ENCODE assay signal across 1 cellular context in the genomic region with DNA sequence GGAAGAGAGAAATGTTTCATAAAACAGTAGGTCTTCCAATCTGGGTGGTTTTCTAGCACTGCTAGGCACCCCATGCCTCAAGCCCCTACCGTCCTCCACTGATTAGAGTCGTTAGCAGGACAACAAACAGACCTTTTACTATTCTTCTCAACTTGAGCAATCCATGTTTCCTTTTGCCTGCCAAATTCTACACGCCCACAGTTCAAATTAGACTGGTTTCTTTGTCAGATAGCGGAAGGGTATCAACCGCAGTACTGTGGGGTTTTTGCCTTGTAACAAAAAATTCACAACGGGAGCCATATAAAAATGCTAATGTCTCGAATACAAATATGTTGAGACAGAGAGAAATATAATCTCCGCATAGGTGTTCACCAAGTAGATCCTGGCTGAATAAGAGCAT.
TF ChIP-seq lines count a peak whose summit lies in the region.

No MANE protein-coding gene starts in this region.

TF ChIP-seq in WTC11, 78 proteins besides CTCF, POLR2A, EP300 and RAD21 (continued from another document):
- TF ChIP-seq, protein P1, sequence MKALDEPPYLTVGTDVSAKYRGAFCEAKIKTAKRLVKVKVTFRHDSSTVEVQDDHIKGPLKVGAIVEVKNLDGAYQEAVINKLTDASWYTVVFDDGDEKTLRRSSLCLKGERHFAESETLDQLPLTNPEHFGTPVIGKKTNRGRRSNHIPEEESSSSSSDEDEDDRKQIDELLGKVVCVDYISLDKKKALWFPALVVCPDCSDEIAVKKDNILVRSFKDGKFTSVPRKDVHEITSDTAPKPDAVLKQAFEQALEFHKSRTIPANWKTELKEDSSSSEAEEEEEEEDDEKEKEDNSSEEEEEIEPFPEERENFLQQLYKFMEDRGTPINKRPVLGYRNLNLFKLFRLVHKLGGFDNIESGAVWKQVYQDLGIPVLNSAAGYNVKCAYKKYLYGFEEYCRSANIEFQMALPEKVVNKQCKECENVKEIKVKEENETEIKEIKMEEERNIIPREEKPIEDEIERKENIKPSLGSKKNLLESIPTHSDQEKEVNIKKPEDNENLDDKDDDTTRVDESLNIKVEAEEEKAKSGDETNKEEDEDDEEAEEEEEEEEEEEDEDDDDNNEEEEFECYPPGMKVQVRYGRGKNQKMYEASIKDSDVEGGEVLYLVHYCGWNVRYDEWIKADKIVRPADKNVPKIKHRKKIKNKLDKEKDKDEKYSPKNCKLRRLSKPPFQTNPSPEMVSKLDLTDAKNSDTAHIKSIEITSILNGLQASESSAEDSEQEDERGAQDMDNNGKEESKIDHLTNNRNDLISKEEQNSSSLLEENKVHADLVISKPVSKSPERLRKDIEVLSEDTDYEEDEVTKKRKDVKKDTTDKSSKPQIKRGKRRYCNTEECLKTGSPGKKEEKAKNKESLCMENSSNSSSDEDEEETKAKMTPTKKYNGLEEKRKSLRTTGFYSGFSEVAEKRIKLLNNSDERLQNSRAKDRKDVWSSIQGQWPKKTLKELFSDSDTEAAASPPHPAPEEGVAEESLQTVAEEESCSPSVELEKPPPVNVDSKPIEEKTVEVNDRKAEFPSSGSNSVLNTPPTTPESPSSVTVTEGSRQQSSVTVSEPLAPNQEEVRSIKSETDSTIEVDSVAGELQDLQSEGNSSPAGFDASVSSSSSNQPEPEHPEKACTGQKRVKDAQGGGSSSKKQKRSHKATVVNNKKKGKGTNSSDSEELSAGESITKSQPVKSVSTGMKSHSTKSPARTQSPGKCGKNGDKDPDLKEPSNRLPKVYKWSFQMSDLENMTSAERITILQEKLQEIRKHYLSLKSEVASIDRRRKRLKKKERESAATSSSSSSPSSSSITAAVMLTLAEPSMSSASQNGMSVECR (CRISPR knock-in tag; IDR thresholded peaks at IDR 0.05; ENCODE audit: borderline replicate concordance), result no peak
- TF ChIP-seq CDX4 (CRISPR knock-in tag; IDR thresholded peaks at IDR 0.05; ENCODE audit: borderline replicate concordance) (no peak), ESRRA (CRISPR knock-in tag; IDR thresholded peaks at IDR 0.05; ENCODE audit: borderline replicate concordance) (no peak), SP1 (CRISPR knock-in tag; conservative IDR thresholded peaks at IDR 0.05) (no peak), ATF3 (CRISPR knock-in tag; conservative IDR thresholded peaks at IDR 0.05) (no peak), NR3C1 (CRISPR knock-in tag; conservative IDR thresholded peaks at IDR 0.05; ENCODE audit: low read depth) (no peak), TEAD4 (CRISPR knock-in tag; IDR thresholded peaks at IDR 0.05) (no peak), ATF6 (CRISPR knock-in tag; IDR thresholded peaks at IDR 0.05) (no peak), FOXP1 (CRISPR knock-in tag; IDR thresholded peaks at IDR 0.05; ENCODE audit: borderline replicate concordance) (no peak), ZNF671 (CRISPR knock-in tag; IDR thresholded peaks at IDR 0.05) (no peak), ZNF281 (CRISPR knock-in tag; IDR thresholded peaks at IDR 0.05) (no peak), MXD4 (CRISPR knock-in tag; IDR thresholded peaks at IDR 0.05; ENCODE audit: borderline replicate concordance) (no peak)
- TF ChIP-seq, protein P2, sequence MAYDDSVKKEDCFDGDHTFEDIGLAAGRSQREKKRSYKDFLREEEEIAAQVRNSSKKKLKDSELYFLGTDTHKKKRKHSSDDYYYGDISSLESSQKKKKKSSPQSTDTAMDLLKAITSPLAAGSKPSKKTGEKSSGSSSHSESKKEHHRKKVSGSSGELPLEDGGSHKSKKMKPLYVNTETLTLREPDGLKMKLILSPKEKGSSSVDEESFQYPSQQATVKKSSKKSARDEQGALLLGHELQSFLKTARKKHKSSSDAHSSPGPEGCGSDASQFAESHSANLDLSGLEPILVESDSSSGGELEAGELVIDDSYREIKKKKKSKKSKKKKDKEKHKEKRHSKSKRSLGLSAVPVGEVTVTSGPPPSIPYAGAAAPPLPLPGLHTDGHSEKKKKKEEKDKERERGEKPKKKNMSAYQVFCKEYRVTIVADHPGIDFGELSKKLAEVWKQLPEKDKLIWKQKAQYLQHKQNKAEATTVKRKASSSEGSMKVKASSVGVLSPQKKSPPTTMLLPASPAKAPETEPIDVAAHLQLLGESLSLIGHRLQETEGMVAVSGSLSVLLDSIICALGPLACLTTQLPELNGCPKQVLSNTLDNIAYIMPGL (CRISPR knock-in tag; IDR thresholded peaks at IDR 0.05), result no peak
